In the genomic region with DNA sequence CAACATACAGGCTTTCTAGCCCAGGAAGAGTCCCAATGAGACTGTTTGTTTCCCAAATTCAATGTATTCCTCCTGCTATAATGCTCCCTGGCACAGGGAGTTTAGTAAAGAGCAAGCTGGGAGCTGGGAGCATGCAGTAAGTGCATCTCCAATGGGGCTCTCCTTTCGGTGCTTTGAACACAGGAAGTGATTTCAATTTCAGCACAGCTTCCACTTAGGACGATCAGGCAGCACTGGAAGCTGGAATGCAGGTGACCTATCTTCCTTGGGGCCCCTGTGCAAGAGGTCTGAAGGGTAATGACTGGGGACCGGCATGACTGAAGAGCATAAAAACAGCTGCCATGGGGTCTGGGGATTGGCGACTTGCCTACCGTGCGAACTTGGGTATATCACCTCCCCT, we compare ENCODE assay signal across 1 cellular context.
TF ChIP-seq lines count a peak whose summit lies in the region.

No MANE protein-coding gene starts in this region.

TF ChIP-seq in GM23338, 12 proteins besides CTCF, POLR2A, EP300 and RAD21:
- TF ChIP-seq, protein P1, sequence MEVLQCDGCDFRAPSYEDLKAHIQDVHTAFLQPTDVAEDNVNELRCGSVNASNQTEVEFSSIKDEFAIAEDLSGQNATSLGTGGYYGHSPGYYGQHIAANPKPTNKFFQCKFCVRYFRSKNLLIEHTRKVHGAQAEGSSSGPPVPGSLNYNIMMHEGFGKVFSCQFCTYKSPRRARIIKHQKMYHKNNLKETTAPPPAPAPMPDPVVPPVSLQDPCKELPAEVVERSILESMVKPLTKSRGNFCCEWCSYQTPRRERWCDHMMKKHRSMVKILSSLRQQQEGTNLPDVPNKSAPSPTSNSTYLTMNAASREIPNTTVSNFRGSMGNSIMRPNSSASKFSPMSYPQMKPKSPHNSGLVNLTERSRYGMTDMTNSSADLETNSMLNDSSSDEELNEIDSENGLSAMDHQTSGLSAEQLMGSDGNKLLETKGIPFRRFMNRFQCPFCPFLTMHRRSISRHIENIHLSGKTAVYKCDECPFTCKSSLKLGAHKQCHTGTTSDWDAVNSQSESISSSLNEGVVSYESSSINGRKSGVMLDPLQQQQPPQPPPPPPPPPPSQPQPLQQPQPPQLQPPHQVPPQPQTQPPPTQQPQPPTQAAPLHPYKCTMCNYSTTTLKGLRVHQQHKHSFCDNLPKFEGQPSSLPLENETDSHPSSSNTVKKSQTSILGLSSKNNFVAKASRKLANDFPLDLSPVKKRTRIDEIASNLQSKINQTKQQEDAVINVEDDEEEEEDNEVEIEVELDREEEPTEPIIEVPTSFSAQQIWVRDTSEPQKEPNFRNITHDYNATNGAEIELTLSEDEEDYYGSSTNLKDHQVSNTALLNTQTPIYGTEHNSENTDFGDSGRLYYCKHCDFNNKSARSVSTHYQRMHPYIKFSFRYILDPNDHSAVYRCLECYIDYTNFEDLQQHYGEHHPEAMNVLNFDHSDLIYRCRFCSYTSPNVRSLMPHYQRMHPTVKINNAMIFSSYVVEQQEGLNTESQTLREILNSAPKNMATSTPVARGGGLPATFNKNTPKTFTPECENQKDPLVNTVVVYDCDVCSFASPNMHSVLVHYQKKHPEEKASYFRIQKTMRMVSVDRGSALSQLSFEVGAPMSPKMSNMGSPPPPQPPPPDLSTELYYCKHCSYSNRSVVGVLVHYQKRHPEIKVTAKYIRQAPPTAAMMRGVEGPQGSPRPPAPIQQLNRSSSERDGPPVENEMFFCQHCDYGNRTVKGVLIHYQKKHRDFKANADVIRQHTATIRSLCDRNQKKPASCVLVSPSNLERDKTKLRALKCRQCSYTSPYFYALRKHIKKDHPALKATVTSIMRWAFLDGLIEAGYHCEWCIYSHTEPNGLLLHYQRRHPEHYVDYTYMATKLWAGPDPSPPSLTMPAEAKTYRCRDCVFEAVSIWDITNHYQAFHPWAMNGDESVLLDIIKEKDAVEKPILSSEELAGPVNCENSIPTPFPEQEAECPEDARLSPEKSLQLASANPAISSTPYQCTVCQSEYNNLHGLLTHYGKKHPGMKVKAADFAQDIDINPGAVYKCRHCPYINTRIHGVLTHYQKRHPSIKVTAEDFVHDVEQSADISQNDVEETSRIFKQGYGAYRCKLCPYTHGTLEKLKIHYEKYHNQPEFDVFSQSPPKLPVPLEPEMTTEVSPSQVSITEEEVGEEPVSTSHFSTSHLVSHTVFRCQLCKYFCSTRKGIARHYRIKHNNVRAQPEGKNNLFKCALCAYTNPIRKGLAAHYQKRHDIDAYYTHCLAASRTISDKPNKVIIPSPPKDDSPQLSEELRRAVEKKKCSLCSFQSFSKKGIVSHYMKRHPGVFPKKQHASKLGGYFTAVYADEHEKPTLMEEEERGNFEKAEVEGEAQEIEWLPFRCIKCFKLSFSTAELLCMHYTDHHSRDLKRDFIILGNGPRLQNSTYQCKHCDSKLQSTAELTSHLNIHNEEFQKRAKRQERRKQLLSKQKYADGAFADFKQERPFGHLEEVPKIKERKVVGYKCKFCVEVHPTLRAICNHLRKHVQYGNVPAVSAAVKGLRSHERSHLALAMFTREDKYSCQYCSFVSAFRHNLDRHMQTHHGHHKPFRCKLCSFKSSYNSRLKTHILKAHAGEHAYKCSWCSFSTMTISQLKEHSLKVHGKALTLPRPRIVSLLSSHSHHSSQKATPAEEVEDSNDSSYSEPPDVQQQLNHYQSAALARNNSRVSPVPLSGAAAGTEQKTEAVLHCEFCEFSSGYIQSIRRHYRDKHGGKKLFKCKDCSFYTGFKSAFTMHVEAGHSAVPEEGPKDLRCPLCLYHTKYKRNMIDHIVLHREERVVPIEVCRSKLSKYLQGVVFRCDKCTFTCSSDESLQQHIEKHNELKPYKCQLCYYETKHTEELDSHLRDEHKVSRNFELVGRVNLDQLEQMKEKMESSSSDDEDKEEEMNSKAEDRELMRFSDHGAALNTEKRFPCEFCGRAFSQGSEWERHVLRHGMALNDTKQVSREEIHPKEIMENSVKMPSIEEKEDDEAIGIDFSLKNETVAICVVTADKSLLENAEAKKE (CRISPR knock-in tag; IDR thresholded peaks at IDR 0.05) = 0 out of 2 replicates have a peak, but pooled peaks have one; percentile 17
- TF ChIP-seq ETS1 (IDR thresholded peaks at IDR 0.05) = no peak
TF ChIP-seq in GM23338: peak in this region for 1.
